ENCODE assay signal across 14 cellular contexts in genomic region chr10:100004805-100005510, GRCh38. TPM values are rescaled to one million over a fixed set of nuclear protein-coding genes. Genes with fewer than 3 reads are reported as not detected.
DNase-seq lines count a peak whose midpoint lies in the region; ATAC-seq and TF ChIP-seq lines count a peak whose summit lies in the region.
"Had no signal": no experiment of that assay in that cellular context is flagged by ENCODE, and none has a peak within 500 bp of the region (broad histone marks: within the 10 kb centered on the region; RNA-seq: fewer than 3 reads in every experiment).

No MANE protein-coding gene starts in this region.

- peak overlapping the region; percentile 31 for H3K4me3 ChIP-seq in AG10803 (ENCODE audit: low read length)
- no peak overlapping the region for H3K4me3 ChIP-seq in parathyroid adenoma (ENCODE audit: low read depth, low read length)
- H3K4me3 ChIP-seq in right atrium auricular region, result no peak overlapping the region
- H3K4me3 ChIP-seq: BLaER1 treated with 17β-estradiol and CSF1 and Interleukin-3, amounts not matched to agents 10 nM and 100 nM; prostate gland had no signal

- H2AFZ ChIP-seq in parathyroid adenoma, result no peak overlapping the region

- CTCF ChIA-PET in RWPE1 (lab: Yijun Ruan, JAX), result no interaction called here
- CTCF ChIA-PET in activated CD8-positive, alpha-beta T cell treated with anti-CD3 and anti-CD28 coated beads, Interleukin-2, amount 10 ng/mL, durations not matched to agents 7 days and 5 days (lab: Charles Lee), result interaction anchor here (1.7 to 4.2 kb wide), 4 partner anchors 8 to 159 kb away, joined by 4 to 22 read pairs (median 13); no protein-coding TSS in a partner anchor

- H3K27ac ChIP-seq in RWPE1 (peak overlapping the region; percentile 97), epithelial cell of prostate (peak overlapping the region; percentile 93), parathyroid adenoma (peak overlapping the region; percentile 95), right atrium auricular region (no peak overlapping the region)
- H3K27ac ChIP-seq: prostate gland had no signal

- H3K9me3 ChIP-seq in parathyroid adenoma (ENCODE audit: control insufficient read depth, low read length) (no peaks in the 10 kb centered on the region), right atrium auricular region (no peaks in the 10 kb centered on the region)
- H3K9me3 ChIP-seq: BLaER1 treated with 17β-estradiol and CSF1 and Interleukin-3, amounts not matched to agents 10 nM and 100 nM; prostate gland had no signal

- H3K79me2 ChIP-seq in parathyroid adenoma, result peaks cover 58% of the 10 kb centered on the region

- TF ChIP-seq CTCF in AG10803 (conservative IDR thresholded peaks at IDR 0.05; ENCODE audit: low read length), result no peak
- TF ChIP-seq CTCF in RWPE1 (conservative IDR thresholded peaks at IDR 0.05; ENCODE audit: low read depth), result no peak
- no peak for TF ChIP-seq CTCF in parathyroid adenoma (IDR thresholded peaks at IDR 0.05)
- no peak for TF ChIP-seq CTCF in right atrium auricular region (IDR thresholded peaks at IDR 0.05)

- peaks cover 8% of the 10 kb centered on the region for H3K27me3 Mint-ChIP-seq in activated CD8-positive, alpha-beta T cell treated with anti-CD3 and anti-CD28 coated beads, Interleukin-2, amount 10 ng/mL, durations not matched to agents 7 days and 5 days (ENCODE audit: low read depth)
- H3K27me3 Mint-ChIP-seq in naive thymus-derived CD8-positive, alpha-beta T cell, result no peaks in the 10 kb centered on the region
- H3K27me3 Mint-ChIP-seq: memory B cell had no signal

- H3K9ac ChIP-seq in parathyroid adenoma, result no peak overlapping the region
- H3K9ac ChIP-seq: BLaER1 treated with 17β-estradiol and CSF1 and Interleukin-3, amounts not matched to agents 10 nM and 100 nM had no signal

- POLR2A ChIA-PET in RWPE1 (lab: Yijun Ruan, JAX; ENCODE audit: low non-redundant PET), result no interaction called here
- POLR2A ChIA-PET in activated CD8-positive, alpha-beta T cell treated with anti-CD3 and anti-CD28 coated beads, Interleukin-2, amount 10 ng/mL, durations not matched to agents 7 days and 5 days (lab: Charles Lee), result no interaction called here
- POLR2A ChIA-PET in naive thymus-derived CD8-positive, alpha-beta T cell (lab: Charles Lee), result no interaction called here

- H3K27me3 ChIP-seq in parathyroid adenoma (ENCODE audit: control insufficient read depth, insufficient read depth, low read length), result no peaks in the 10 kb centered on the region
- no peaks in the 10 kb centered on the region for H3K27me3 ChIP-seq in right atrium auricular region
- H3K27me3 ChIP-seq: BLaER1 treated with 17β-estradiol and CSF1 and Interleukin-3, amounts not matched to agents 10 nM and 100 nM had no signal

- H3K4me1 ChIP-seq in parathyroid adenoma (peaks cover 47% of the 10 kb centered on the region), right atrium auricular region (peaks cover 0 to 46% of the 10 kb centered on the region in 2 donors)
- H3K4me1 ChIP-seq: prostate gland had no signal

- H3K4me2 ChIP-seq in parathyroid adenoma (ENCODE audit: low read length), result no peak overlapping the region

- H3K9me3 Mint-ChIP-seq in activated CD8-positive, alpha-beta T cell treated with anti-CD3 and anti-CD28 coated beads, Interleukin-2, amount 10 ng/mL, durations not matched to agents 7 days and 5 days (ENCODE audit: insufficient read depth), result no peaks in the 10 kb centered on the region
- H3K9me3 Mint-ChIP-seq in naive thymus-derived CD8-positive, alpha-beta T cell, result no peaks in the 10 kb centered on the region
- H3K9me3 Mint-ChIP-seq: activated CD4-positive, alpha-beta T cell treated with anti-CD3 and anti-CD28 coated beads, Interleukin-2, amount 10 ng/mL, durations not matched to agents 24 days and 14 days; memory B cell had no signal

- no peak overlapping the region for H3K27ac Mint-ChIP-seq in activated CD8-positive, alpha-beta T cell treated with anti-CD3 and anti-CD28 coated beads, Interleukin-2, amount 10 ng/mL, durations not matched to agents 7 days and 5 days
- no peak overlapping the region for H3K27ac Mint-ChIP-seq in naive thymus-derived CD8-positive, alpha-beta T cell
- H3K27ac Mint-ChIP-seq: activated CD4-positive, alpha-beta T cell treated with anti-CD3 and anti-CD28 coated beads, Interleukin-2, amount 10 ng/mL, durations not matched to agents 24 days and 14 days; memory B cell had no signal

- peak; percentile 22 for DNase-seq in AG10803 (ENCODE audit: low read depth)
- no peak for DNase-seq in RWPE1 (ENCODE audit: low spot score)
- no peak for DNase-seq in epithelial cell of prostate (ENCODE audit: low read depth, low spot score)
- DNase-seq in activated CD8-positive, alpha-beta T cell treated with anti-CD3 and anti-CD28 coated beads, Interleukin-2, amount 10 ng/mL, durations not matched to agents 7 days and 5 days, result no peak
- no peak for DNase-seq in right atrium auricular region (ENCODE audit: low spot score)
- no peak for DNase-seq in naive thymus-derived CD8-positive, alpha-beta T cell
- DNase-seq: activated CD4-positive, alpha-beta T cell treated with anti-CD3 and anti-CD28 coated beads, Interleukin-2, amount 10 ng/mL, durations not matched to agents 24 days and 14 days; GOT3; stimulated activated CD4-positive, alpha-beta T cell treated with anti-CD3 and anti-CD28 coated beads, Interleukin-2, amount 100 ng/mL, for 24 hours had no signal

- H3K4me1 Mint-ChIP-seq in activated CD8-positive, alpha-beta T cell treated with anti-CD3 and anti-CD28 coated beads, Interleukin-2, amount 10 ng/mL, durations not matched to agents 7 days and 5 days (ENCODE audit: low read depth), result peaks cover 28% of the 10 kb centered on the region
- peaks cover 8 to 47% (median 32%) of the 10 kb centered on the region in 4 donors for H3K4me1 Mint-ChIP-seq in naive thymus-derived CD8-positive, alpha-beta T cell

- no peaks in the 10 kb centered on the region for H3K36me3 Mint-ChIP-seq in activated CD8-positive, alpha-beta T cell treated with anti-CD3 and anti-CD28 coated beads, Interleukin-2, amount 10 ng/mL, durations not matched to agents 7 days and 5 days (ENCODE audit: low read depth)
- peaks cover 0 to 7% (median 3%) of the 10 kb centered on the region in 3 donors for H3K36me3 Mint-ChIP-seq in naive thymus-derived CD8-positive, alpha-beta T cell

- no peak overlapping the region for H3K4me3 Mint-ChIP-seq in activated CD8-positive, alpha-beta T cell treated with anti-CD3 and anti-CD28 coated beads, Interleukin-2, amount 10 ng/mL, durations not matched to agents 7 days and 5 days
- H3K4me3 Mint-ChIP-seq in naive thymus-derived CD8-positive, alpha-beta T cell, result no peak overlapping the region
- H3K4me3 Mint-ChIP-seq: activated CD4-positive, alpha-beta T cell treated with anti-CD3 and anti-CD28 coated beads, Interleukin-2, amount 10 ng/mL, durations not matched to agents 24 days and 14 days; memory B cell had no signal

- ATAC-seq in activated CD8-positive, alpha-beta T cell treated with anti-CD3 and anti-CD28 coated beads, Interleukin-2, amount 10 ng/mL, durations not matched to agents 7 days and 5 days, result no peak
- no peak for ATAC-seq in GM21576 (IDR thresholded peaks at IDR 0.05; ENCODE audit: unreplicated experiment)
- no peak for ATAC-seq in naive thymus-derived CD8-positive, alpha-beta T cell

- H3K36me3 ChIP-seq in parathyroid adenoma (ENCODE audit: control insufficient read depth, insufficient read depth, low read length) (no peaks in the 10 kb centered on the region), right atrium auricular region (no peaks in the 10 kb centered on the region)
- H3K36me3 ChIP-seq: prostate gland had no signal

RNA-seq across cellular contexts. Expression of gene DNMBP, which starts 4.8 kb away (rescaled TPM):
- total RNA-seq in activated CD8-positive, alpha-beta T cell treated with anti-CD3 and anti-CD28 coated beads, Interleukin-2, amount 10 ng/mL, durations not matched to agents 7 days and 5 days, result 1 to 10 TPM; 4.1 to 4.4 TPM
- 1 to 10 TPM; 5.8 to 8.2 TPM for total RNA-seq in right atrium auricular region
- total RNA-seq in naive thymus-derived CD8-positive, alpha-beta T cell, result 1 to 10 TPM; 5.8 to 6.5 TPM
- 1 to 10 TPM in 2 of 3 donors, under 1 TPM in 1; 0.59 to 1.6 (median 1.1) TPM for polyA plus RNA-seq in naive thymus-derived CD8-positive, alpha-beta T cell

Comparison
In these comparisons a context has a peak if more than half of its experiments do, and no peak if none do; other contexts are left out.
1. H3K27ac ChIP-seq: peak in RWPE1 (single experiment), epithelial cell of prostate (single experiment) and parathyroid adenoma (single experiment); none in right atrium auricular region (0 of 2).